In genomic region chr6:17015144-17015543, GRCh38 we compare ENCODE assay signal across 9 cellular contexts.
DNase-seq lines count a peak whose midpoint lies in the region; ATAC-seq and TF ChIP-seq lines count a peak whose summit lies in the region.
"Had no signal": no experiment of that assay in that cellular context is flagged by ENCODE, and none has a peak within 500 bp of the region (broad histone marks: within the 10 kb centered on the region; RNA-seq: fewer than 3 reads in every experiment).

No MANE protein-coding gene starts in this region.

- ATAC-seq in HG03439 (IDR thresholded peaks at IDR 0.05; ENCODE audit: unreplicated experiment): peak; percentile 94
- ATAC-seq: Panc1 had no signal

- no peak overlapping the region for H3K27ac ChIP-seq in RWPE1

- peak; percentile 26 for DNase-seq in AG08396 (ENCODE audit: low spot score)
- peak; percentile 7 for DNase-seq in GM19240 (ENCODE audit: insufficient read length, low spot score)
- DNase-seq in astrocyte of the hippocampus (ENCODE audit: low read depth, low spot score): peak; percentile 81
- DNase-seq in RWPE1 (ENCODE audit: low spot score): no peak
- DNase-seq in HK-2 (ENCODE audit: unreplicated experiment): no peak
- no peak for DNase-seq in NCI-H2227 (lab: John Stamatoyannopoulos, UW; ENCODE audit: unreplicated experiment)
- DNase-seq in RPMI8226: no peak

- CTCF ChIA-PET in RWPE1 (lab: Yijun Ruan, JAX): no interaction called here

- TF ChIP-seq CTCF in RWPE1 (conservative IDR thresholded peaks at IDR 0.05; ENCODE audit: low read depth): no peak

- POLR2A ChIA-PET in RWPE1 (lab: Yijun Ruan, JAX; ENCODE audit: low non-redundant PET): no interaction called here

Comparison
In these comparisons a context has a peak if more than half of its experiments do, and no peak if none do; other contexts are left out.
1. DNase-seq: peak in AG08396 (single experiment), GM19240 (single experiment) and astrocyte of the hippocampus (single experiment); none in RWPE1 (single experiment), HK-2 (single experiment), NCI-H2227 (single experiment) and RPMI8226 (single experiment).